1 cellular context compared by ENCODE assay signal in genomic region chr12:109277899-109278762, GRCh38.
TF ChIP-seq lines count a peak whose summit lies in the region.

No MANE protein-coding gene starts in this region.

TF ChIP-seq in HepG2, 621 proteins besides CTCF, POLR2A, EP300 and RAD21 (continued from another document and continues in another):
- TF ChIP-seq ZBTB38 (CRISPR knock-in tag; IDR thresholded peaks at IDR 0.05), result no peak
- TF ChIP-seq ZNF770 (CRISPR knock-in tag; IDR thresholded peaks at IDR 0.05), result no peak
- peak; percentile 56 for TF ChIP-seq XRCC5 (optimal IDR thresholded peaks at IDR 0.05; ENCODE audit: low read length)
- TF ChIP-seq TCF7L2 (IDR thresholded peaks at IDR 0.05; ENCODE audit: low read depth, low read length), result no peak
- peak; percentile 87 for TF ChIP-seq ZGPAT (CRISPR knock-in tag; IDR thresholded peaks at IDR 0.05)
- TF ChIP-seq FOXK1 (CRISPR knock-in tag; IDR thresholded peaks at IDR 0.05; ENCODE audit: borderline replicate concordance, low read depth), result peak; percentile 74; the same call in 1 of the 2 replicates
- TF ChIP-seq ZNF879 (CRISPR knock-in tag; IDR thresholded peaks at IDR 0.05), result no peak
- TF ChIP-seq HDAC1 (CRISPR knock-in tag; IDR thresholded peaks at IDR 0.05), result peak; percentile 69; the same call in 1 of the 2 replicates
- no peak for TF ChIP-seq RELA (CRISPR knock-in tag; IDR thresholded peaks at IDR 0.05)
- no peak for TF ChIP-seq MLLT10 (CRISPR knock-in tag; IDR thresholded peaks at IDR 0.05)
- TF ChIP-seq ZNF121 (CRISPR knock-in tag; IDR thresholded peaks at IDR 0.05), result no peak
- TF ChIP-seq KDM3A (CRISPR knock-in tag; IDR thresholded peaks at IDR 0.05; ENCODE audit: low read depth), result no peak; the same call in 1 of the 2 replicates
- no peak for TF ChIP-seq TP53 (CRISPR knock-in tag; conservative IDR thresholded peaks at IDR 0.05)
- TF ChIP-seq ESRRA (CRISPR knock-in tag; IDR thresholded peaks at IDR 0.05; ENCODE audit: low read depth), result peak; percentile 77
- TF ChIP-seq ZNF530 (CRISPR knock-in tag; IDR thresholded peaks at IDR 0.05; ENCODE audit: low read depth), result no peak
- TF ChIP-seq ZFY (CRISPR knock-in tag; IDR thresholded peaks at IDR 0.05), result no peak
- TF ChIP-seq BATF2 (CRISPR knock-in tag; IDR thresholded peaks at IDR 0.05), result no peak
- no peak for TF ChIP-seq RFX5 (IDR thresholded peaks at IDR 0.05; ENCODE audit: low read depth, low read length)
- peak; percentile 73 for TF ChIP-seq TFAP4 (IDR thresholded peaks at IDR 0.05; ENCODE audit: borderline replicate concordance, low read depth)
- no peak for TF ChIP-seq BRCA1 (CRISPR knock-in tag; IDR thresholded peaks at IDR 0.05)
- no peak for TF ChIP-seq ZNF547 (CRISPR knock-in tag; IDR thresholded peaks at IDR 0.05)
- peak; percentile 77 for TF ChIP-seq PATZ1 (CRISPR knock-in tag; IDR thresholded peaks at IDR 0.05)
- peak; percentile 59; the same call in 1 of the 2 replicates for TF ChIP-seq MED1 (CRISPR knock-in tag; IDR thresholded peaks at IDR 0.05)
- no peak for TF ChIP-seq HES4 (CRISPR knock-in tag; IDR thresholded peaks at IDR 0.05; ENCODE audit: borderline replicate concordance)
- no peak; the same call in 1 of the 2 replicates for TF ChIP-seq MIXL1 (CRISPR knock-in tag; IDR thresholded peaks at IDR 0.05)
- no peak for TF ChIP-seq GLMP (CRISPR knock-in tag; IDR thresholded peaks at IDR 0.05; ENCODE audit: borderline replicate concordance)
- TF ChIP-seq ZNF543 (CRISPR knock-in tag; IDR thresholded peaks at IDR 0.05), result no peak
- TF ChIP-seq HNRNPH1 (optimal IDR thresholded peaks at IDR 0.05; ENCODE audit: low read depth, low read length), result no peak
- TF ChIP-seq YEATS2 (CRISPR knock-in tag; IDR thresholded peaks at IDR 0.05; ENCODE audit: borderline replicate concordance), result peak; percentile 52; the same call in 1 of the 2 replicates
- TF ChIP-seq ONECUT2 (CRISPR knock-in tag; IDR thresholded peaks at IDR 0.05), result peak; percentile 49; the same call in 1 of the 2 replicates
- no peak for TF ChIP-seq ZNF556 (CRISPR knock-in tag; IDR thresholded peaks at IDR 0.05; ENCODE audit: borderline replicate concordance)
- TF ChIP-seq ZFP36L2 (CRISPR knock-in tag; IDR thresholded peaks at IDR 0.05), result no peak
- peak; percentile 66; the same call in 1 of the 2 replicates for TF ChIP-seq SKIL (CRISPR knock-in tag; IDR thresholded peaks at IDR 0.05; ENCODE audit: borderline replicate concordance)
- no peak for TF ChIP-seq FOXC1 (CRISPR knock-in tag; IDR thresholded peaks at IDR 0.05; ENCODE audit: borderline replicate concordance)
- TF ChIP-seq TEAD2 (CRISPR knock-in tag; IDR thresholded peaks at IDR 0.05), result no peak
- TF ChIP-seq ZIK1 (CRISPR knock-in tag; IDR thresholded peaks at IDR 0.05; ENCODE audit: borderline replicate concordance, low read depth), result no peak
- no peak for TF ChIP-seq ZNF7 (CRISPR knock-in tag; IDR thresholded peaks at IDR 0.05)
- no peak for TF ChIP-seq ZNF33A (CRISPR knock-in tag; IDR thresholded peaks at IDR 0.05; ENCODE audit: borderline replicate concordance)
- TF ChIP-seq TOE1 (CRISPR knock-in tag; IDR thresholded peaks at IDR 0.05), result no peak
- no peak for TF ChIP-seq DBP (CRISPR knock-in tag; IDR thresholded peaks at IDR 0.05; ENCODE audit: not compliant biosample characterization)
- no peak for TF ChIP-seq ATF7-NPFF (CRISPR knock-in tag; IDR thresholded peaks at IDR 0.05; ENCODE audit: low read depth)
- no peak for TF ChIP-seq DRAP1 (CRISPR knock-in tag; IDR thresholded peaks at IDR 0.05)
- no peak for TF ChIP-seq STAT5B (CRISPR knock-in tag; IDR thresholded peaks at IDR 0.05)
- no peak for TF ChIP-seq PCBP2 (optimal IDR thresholded peaks at IDR 0.05; ENCODE audit: low read depth, low read length, poor library complexity, severe bottlenecking)
- no peak for TF ChIP-seq NR3C1 (CRISPR knock-in tag; IDR thresholded peaks at IDR 0.05)
- no peak; the same call in 1 of the 2 replicates for TF ChIP-seq ZKSCAN1 (IDR thresholded peaks at IDR 0.05; ENCODE audit: low read length)
- TF ChIP-seq DNMT1 (CRISPR knock-in tag; IDR thresholded peaks at IDR 0.05), result no peak
- no peak for TF ChIP-seq SRSF9 (IDR thresholded peaks at IDR 0.05; ENCODE audit: borderline replicate concordance, insufficient read depth, low read depth, low read length, poor library complexity, severe bottlenecking)
- peak; percentile 46; the same call in 1 of the 2 replicates for TF ChIP-seq NFIC (IDR thresholded peaks at IDR 0.05; ENCODE audit: low read length)
- TF ChIP-seq SALL2 (CRISPR knock-in tag; IDR thresholded peaks at IDR 0.05), result no peak
- no peak for TF ChIP-seq RORA (CRISPR knock-in tag; IDR thresholded peaks at IDR 0.05)
- no peak for TF ChIP-seq ZNF772 (CRISPR knock-in tag; IDR thresholded peaks at IDR 0.05)
- no peak for TF ChIP-seq ZNF597 (CRISPR knock-in tag; IDR thresholded peaks at IDR 0.05)
- no peak for TF ChIP-seq ZBTB42 (CRISPR knock-in tag; IDR thresholded peaks at IDR 0.05)
- peak; percentile 85 for TF ChIP-seq FOSL2 (CRISPR knock-in tag; IDR thresholded peaks at IDR 0.05)
- no peak for TF ChIP-seq DMTF1 (CRISPR knock-in tag; IDR thresholded peaks at IDR 0.05)
- 0 out of 2 replicates have a peak, but pooled peaks have one; percentile 64 for TF ChIP-seq TCF7 (IDR thresholded peaks at IDR 0.05; ENCODE audit: low read depth)
- TF ChIP-seq WIZ (CRISPR knock-in tag; IDR thresholded peaks at IDR 0.05), result no peak
- no peak for TF ChIP-seq TAF15 (IDR thresholded peaks at IDR 0.05; ENCODE audit: low read depth, low read length, poor library complexity, severe bottlenecking)
- TF ChIP-seq TBX2 (CRISPR knock-in tag; IDR thresholded peaks at IDR 0.05; ENCODE audit: borderline replicate concordance), result peak; percentile 91
